20 cellular contexts compared by ENCODE assay signal in genomic region chr6:36461646-36462045, GRCh38. TPM values are rescaled to one million over a fixed set of nuclear protein-coding genes. Genes with fewer than 3 reads are reported as not detected.
"Had no signal": no experiment of that assay in that cellular context is flagged by ENCODE, and none has a peak within 500 bp of the region (broad histone marks: within the 10 kb centered on the region; RNA-seq: fewer than 3 reads in every experiment).

No MANE protein-coding gene starts in this region.

- DNase-seq: activated CD4-positive, alpha-beta T cell treated with anti-CD3 and anti-CD28 coated beads, Interleukin-2, amount 50 U/mL, for 1 hour; activated CD8-positive, alpha-beta memory T cell treated with anti-CD3 and anti-CD28 coated beads for 24 hours; activated CD8-positive, alpha-beta memory T cell treated with anti-CD3 and anti-CD28 coated beads, Interleukin-2, amount 50 U/mL, for 48 hours; activated effector memory CD4-positive, alpha-beta T cell treated with anti-CD3 and anti-CD28 coated beads, Interleukin-2, amount 50 U/mL, for 16 hours; activated T-cell treated with anti-CD3 and anti-CD28 coated beads, Interleukin-2, amount 50 U/mL, for 48 hours; amniotic stem cell; caudate nucleus; kidney; left lung; mammary epithelial cell; T1000 had no signal

- H3K9me3 ChIP-seq: left lung, right atrium auricular region, tibial nerve had no signal

- FAIRE-seq: frontal cortex, urothelium cell line had no signal

- ATAC-seq: activated naive CD4-positive, alpha-beta T cell treated with anti-CD3 and anti-CD28 coated beads, Interleukin-2, amount 50 U/mL, for 72 hours; left lung had no signal

- H3K27ac ChIP-seq: left lung, right atrium auricular region had no signal

- H3K4me3 ChIP-seq: left lung, right atrium auricular region, tibial nerve had no signal

- H3K27me3 ChIP-seq: left lung, right atrium auricular region, tibial nerve had no signal

- H3K4me3 Mint-ChIP-seq: stimulated activated naive CD8-positive, alpha-beta T cell treated with anti-CD3 and anti-CD28 coated beads, Interleukin-15, Interleukin-2, amounts not matched to agents 100 ng/mL and 50 ng/mL, for 24 hours had no signal

- H3K9me3 Mint-ChIP-seq: activated naive CD4-positive, alpha-beta T cell treated with anti-CD3 and anti-CD28 coated beads, Interleukin-2, amount 50 U/mL, for 72 hours; stimulated activated naive CD8-positive, alpha-beta T cell treated with anti-CD3 and anti-CD28 coated beads, Interleukin-15, Interleukin-2, amounts not matched to agents 100 ng/mL and 50 ng/mL, for 24 hours had no signal

- H3K27ac Mint-ChIP-seq: progenitor cell of endocrine pancreas; stimulated activated naive CD8-positive, alpha-beta T cell treated with anti-CD3 and anti-CD28 coated beads, Interleukin-15, Interleukin-2, amounts not matched to agents 100 ng/mL and 50 ng/mL, for 24 hours had no signal

- H3K27me3 Mint-ChIP-seq: progenitor cell of endocrine pancreas; stimulated activated naive CD8-positive, alpha-beta T cell treated with anti-CD3 and anti-CD28 coated beads, Interleukin-15, Interleukin-2, amounts not matched to agents 100 ng/mL and 50 ng/mL, for 24 hours had no signal

- H3K36me3 ChIP-seq: left lung, right atrium auricular region had no signal

RNA-seq across cellular contexts. Expression of gene PXT1, which starts 19.0 kb away (rescaled TPM):
- total RNA-seq: frontal cortex, left lung, omental fat pad, progenitor cell of endocrine pancreas, tibial nerve had no signal
- polyA plus RNA-seq: esophagus had no signal
